Comparison of ENCODE assay signal across 10 cellular contexts in genomic region chr22:41526226-41526531, GRCh38. TPM values are rescaled to one million over a fixed set of nuclear protein-coding genes. Genes with fewer than 3 reads are reported as not detected.
A peak's percentile ranks its signal among the peaks of the same experiment; 100 is the strongest.
DNase-seq lines count a peak whose midpoint lies in the region; ATAC-seq and TF ChIP-seq lines count a peak whose summit lies in the region.
"Had no signal": no experiment of that assay in that cellular context is flagged by ENCODE, and none has a peak within 500 bp of the region (broad histone marks: within the 10 kb centered on the region; RNA-seq: fewer than 3 reads in every experiment).

No MANE protein-coding gene starts in this region.

- no peak for DNase-seq in activated CD8-positive, alpha-beta memory T cell treated with anti-CD3 and anti-CD28 coated beads, Interleukin-2, amount 10 ng/mL, durations not matched to agents 7 days and 5 days
- DNase-seq in activated CD8-positive, alpha-beta memory T cell treated with anti-CD3 and anti-CD28 coated beads, Interleukin-2, amount 50 U/mL, for 48 hours, result no peak
- DNase-seq in ascending aorta (ENCODE audit: low spot score in 2 of 2) (no peak), memory B cell (ENCODE audit: low spot score in 2 of 2) (no peak), testis (no peak), SIG-M5 treated with dmso at 0.1 percent for 504 hours (lab: John Stamatoyannopoulos, UW; ENCODE audit: unreplicated experiment) (no peak), H7 (no peak)
- DNase-seq: ACHN had no signal

- H3K4me3 ChIP-seq in ascending aorta (no peak overlapping the region), testis (no peak overlapping the region), H7 (ENCODE audit: insufficient read depth, low read depth, low read length) (no peak overlapping the region)
- H3K4me3 ChIP-seq: GM23248 had no signal

- intact Hi-C loops in ascending aorta (cut with DNase I), result loop anchor here (10.0 kb wide), 1 partner anchor 601 kb away; no protein-coding TSS in a partner anchor
- intact Hi-C loops in testis (cut with DNase I; ENCODE audit: low total_unique reads), result no loop called here

- 81 to 87% methylated on average over 7 of the region's 7 CpGs for WGBS in testis, 2 donors

- no peak for TF ChIP-seq POLR2A in testis (IDR thresholded peaks at IDR 0.05)

- H3K9me3 ChIP-seq in ascending aorta (no peaks in the 10 kb centered on the region), testis (no peaks in the 10 kb centered on the region)

- no peak overlapping the region for H3K4me3 Mint-ChIP-seq in activated CD8-positive, alpha-beta memory T cell treated with anti-CD3 and anti-CD28 coated beads, Interleukin-2, amount 10 ng/mL, durations not matched to agents 7 days and 5 days
- H3K4me3 Mint-ChIP-seq in memory B cell, result no peak overlapping the region

- H3K36me3 ChIP-seq in ascending aorta, result peaks cover 51 to 54% of the 10 kb centered on the region in 2 donors
- H3K36me3 ChIP-seq in testis (ENCODE audit: low read depth, missing control alignments), result no peaks in the 10 kb centered on the region
- H3K36me3 ChIP-seq in H7 (replicated peaks; ENCODE audit: control insufficient read depth, insufficient read depth, low read length), result peaks cover 35% of the 10 kb centered on the region

- TF ChIP-seq CTCF in ascending aorta (IDR thresholded peaks at IDR 0.05) (no peak), testis (IDR thresholded peaks at IDR 0.05) (no peak)

- no peaks in the 10 kb centered on the region for H3K27me3 Mint-ChIP-seq in activated CD8-positive, alpha-beta memory T cell treated with anti-CD3 and anti-CD28 coated beads, Interleukin-2, amount 10 ng/mL, durations not matched to agents 7 days and 5 days
- H3K27me3 Mint-ChIP-seq in memory B cell, result no peaks in the 10 kb centered on the region

- CTCF ChIA-PET in activated CD8-positive, alpha-beta memory T cell treated with anti-CD3 and anti-CD28 coated beads, Interleukin-2, amount 10 ng/mL, durations not matched to agents 7 days and 5 days (lab: Charles Lee), result interaction anchor here (1.0 to 3.9 kb wide), 12 partner anchors 8 to 130 kb away, joined by 3 to 23 read pairs (median 4); partner anchors contain the start of genes ACO2, PHF5A and PMM1

- no peaks in the 10 kb centered on the region for H3K9me3 Mint-ChIP-seq in activated CD8-positive, alpha-beta memory T cell treated with anti-CD3 and anti-CD28 coated beads, Interleukin-2, amount 10 ng/mL, durations not matched to agents 7 days and 5 days (ENCODE audit: low read depth)
- H3K9me3 Mint-ChIP-seq in memory B cell, result no peaks in the 10 kb centered on the region

- peaks cover 13% of the 10 kb centered on the region for H3K4me1 Mint-ChIP-seq in activated CD8-positive, alpha-beta memory T cell treated with anti-CD3 and anti-CD28 coated beads, Interleukin-2, amount 10 ng/mL, durations not matched to agents 7 days and 5 days
- peaks cover 8% of the 10 kb centered on the region for H3K4me1 Mint-ChIP-seq in memory B cell

- peaks cover 12% of the 10 kb centered on the region for H3K36me3 Mint-ChIP-seq in activated CD8-positive, alpha-beta memory T cell treated with anti-CD3 and anti-CD28 coated beads, Interleukin-2, amount 10 ng/mL, durations not matched to agents 7 days and 5 days
- peaks cover 15% of the 10 kb centered on the region for H3K36me3 Mint-ChIP-seq in memory B cell

- peak overlapping the region; percentile 34 for H3K27ac Mint-ChIP-seq in activated CD8-positive, alpha-beta memory T cell treated with anti-CD3 and anti-CD28 coated beads, Interleukin-2, amount 10 ng/mL, durations not matched to agents 7 days and 5 days
- peak overlapping the region; percentile 74 for H3K27ac Mint-ChIP-seq in memory B cell

- H3K4me1 ChIP-seq in ascending aorta (peaks cover 24 to 31% of the 10 kb centered on the region in 2 donors), testis (peaks cover 38% of the 10 kb centered on the region)

- ATAC-seq in activated CD8-positive, alpha-beta memory T cell treated with anti-CD3 and anti-CD28 coated beads, Interleukin-2, amount 10 ng/mL, durations not matched to agents 7 days and 5 days, result no peak
- ATAC-seq in memory B cell (ENCODE audit: low read depth) (no peak), GM19351 (IDR thresholded peaks at IDR 0.05; ENCODE audit: unreplicated experiment) (no peak)

- H3K27me3 ChIP-seq in ascending aorta (no peaks in the 10 kb centered on the region), testis (no peaks in the 10 kb centered on the region), H7 (ENCODE audit: control insufficient read depth, insufficient read depth, low read length) (no peaks in the 10 kb centered on the region)

- H3K27ac ChIP-seq in ascending aorta (peak overlapping the region; percentile 94 to 96), testis (peak overlapping the region; percentile 81 to 83)
- H3K27ac ChIP-seq: GM23248 had no signal

RNA-seq across cellular contexts. Expression of gene POLR3H, which starts 18.1 kb away (rescaled TPM):
- 10 to 100 TPM; 32.4 to 43.7 TPM for total RNA-seq in activated CD8-positive, alpha-beta memory T cell treated with anti-CD3 and anti-CD28 coated beads, Interleukin-2, amount 10 ng/mL, durations not matched to agents 7 days and 5 days
- total RNA-seq in ascending aorta (34.7 TPM), testis (10 to 100 TPM; 23.3 to 24.6 TPM)
- 38.9 TPM for polyA plus RNA-seq in testis (ENCODE audit: insufficient read depth, low read depth, low replicate concordance)
- total RNA-seq in H7 (2014; rRNA removed; shearing (Covaris generic)), result 8.5 and 9.5 TPM in 2 replicates

RNA-seq across cellular contexts. Expression of gene CSDC2, which starts 34.6 kb away (rescaled TPM):
- total RNA-seq in activated CD8-positive, alpha-beta memory T cell treated with anti-CD3 and anti-CD28 coated beads, Interleukin-2, amount 10 ng/mL, durations not matched to agents 7 days and 5 days, result not detected
- 119 TPM for total RNA-seq in ascending aorta
- 10 to 100 TPM; 76.5 to 87.0 TPM for total RNA-seq in testis
- polyA plus RNA-seq in testis (ENCODE audit: insufficient read depth, low read depth, low replicate concordance), result 50.1 TPM
- total RNA-seq in H7 (2014; rRNA removed; shearing (Covaris generic)), result 0.78 and 2.2 TPM in 2 replicates
- total RNA-seq: GM23248 had no signal

RNA-seq across cellular contexts. Expression of gene ACO2, which starts 57.3 kb away (rescaled TPM):
- 10 to 100 TPM; 90.0 to 93.3 TPM for total RNA-seq in activated CD8-positive, alpha-beta memory T cell treated with anti-CD3 and anti-CD28 coated beads, Interleukin-2, amount 10 ng/mL, durations not matched to agents 7 days and 5 days
- total RNA-seq in ascending aorta (81.1 TPM), testis (100 to 1,000 TPM; 133 to 178 TPM)
- polyA plus RNA-seq in testis (ENCODE audit: insufficient read depth, low read depth, low replicate concordance), result 113 TPM
- total RNA-seq in H7 (2014; rRNA removed; shearing (Covaris generic)), result 101 and 103 TPM in 2 replicates

RNA-seq across cellular contexts. Expression of gene PHF5A, which starts 57.7 kb away (rescaled TPM):
- total RNA-seq in activated CD8-positive, alpha-beta memory T cell treated with anti-CD3 and anti-CD28 coated beads, Interleukin-2, amount 10 ng/mL, durations not matched to agents 7 days and 5 days, result 10 to 100 TPM; 54.5 to 75.0 TPM
- 4.8 TPM for total RNA-seq in ascending aorta
- total RNA-seq in testis, result 10 to 100 TPM; 33.7 to 35.1 TPM
- polyA plus RNA-seq in testis (ENCODE audit: insufficient read depth, low read depth, low replicate concordance), result 42.8 TPM
- 111 and 115 TPM in 2 replicates for total RNA-seq in H7 (2014; rRNA removed; shearing (Covaris generic))

Comparison
In these comparisons a context has a peak if more than half of its experiments do, and no peak if none do; other contexts are left out.
1. RNA of gene CSDC2, which starts 34.6 kb away (total RNA-seq): 119 TPM in ascending aorta (single experiment) and 76.5 to 87.0 TPM in testis; 0.78 to 2.2 TPM in H7 and not detected in activated CD8-positive, alpha-beta memory T cell treated with anti-CD3 and anti-CD28 coated beads, Interleukin-2, amount 10 ng/mL, durations not matched to agents 7 days and 5 days; every median in the first group is over 10 times any median in the second.